19 cellular contexts compared by ENCODE assay signal in genomic region chr1:27355683-27356082, GRCh38. TPM values are rescaled to one million over a fixed set of nuclear protein-coding genes. Genes with fewer than 3 reads are reported as not detected.
A peak's percentile ranks its signal among the peaks of the same experiment; 100 is the strongest.
DNase-seq lines count a peak whose midpoint lies in the region; ATAC-seq and TF ChIP-seq lines count a peak whose summit lies in the region.
"Had no signal": no experiment of that assay in that cellular context is flagged by ENCODE, and none has a peak within 500 bp of the region (broad histone marks: within the 10 kb centered on the region; RNA-seq: fewer than 3 reads in every experiment).

No MANE protein-coding gene starts in this region.

- no peak overlapping the region for H3K4me3 ChIP-seq in CD4-positive, CD25-positive, alpha-beta regulatory T cell (ENCODE audit: low read depth, low read length)
- H3K4me3 ChIP-seq: GM23248, lung, MG63, smooth muscle cell had no signal

- H3K36me3 Mint-ChIP-seq in CD4-positive, CD25-positive, alpha-beta regulatory T cell, result peaks cover 6% of the 10 kb centered on the region
- peaks cover 24% of the 10 kb centered on the region for H3K36me3 Mint-ChIP-seq in central memory CD8-positive, alpha-beta T cell (ENCODE audit: insufficient read depth)

- H3K27me3 Mint-ChIP-seq in CD4-positive, CD25-positive, alpha-beta regulatory T cell, result peaks cover 4% of the 10 kb centered on the region
- no peaks in the 10 kb centered on the region for H3K27me3 Mint-ChIP-seq in central memory CD8-positive, alpha-beta T cell

- peaks cover 0 to 57% (median 26%) of the 10 kb centered on the region in 4 donors for H3K4me1 Mint-ChIP-seq in CD4-positive, CD25-positive, alpha-beta regulatory T cell
- peaks cover 43% of the 10 kb centered on the region for H3K4me1 Mint-ChIP-seq in central memory CD8-positive, alpha-beta T cell

- H3K4me3 Mint-ChIP-seq in CD4-positive, CD25-positive, alpha-beta regulatory T cell, result peak overlapping the region; percentile 52 to 79 (median 77)
- peak overlapping the region; percentile 75 for H3K4me3 Mint-ChIP-seq in central memory CD8-positive, alpha-beta T cell
- H3K4me3 Mint-ChIP-seq: type B pancreatic cell had no signal

- no peaks in the 10 kb centered on the region for H3K9me3 ChIP-seq in CD4-positive, CD25-positive, alpha-beta regulatory T cell (ENCODE audit: control insufficient read depth in 2 of 2, low read length in 2 of 2)
- H3K9me3 ChIP-seq: esophagus squamous epithelium, MG63 had no signal

- no peak for ATAC-seq in CD4-positive, CD25-positive, alpha-beta regulatory T cell (ENCODE audit: low read depth in 2 of 2)
- no peak for ATAC-seq in central memory CD8-positive, alpha-beta T cell (replicated peaks; ENCODE audit: extremely low read depth, poor library complexity, severe bottlenecking)
- ATAC-seq in GM18858 (IDR thresholded peaks at IDR 0.05; ENCODE audit: unreplicated experiment), result no peak
- ATAC-seq in HG02938 (IDR thresholded peaks at IDR 0.05; ENCODE audit: unreplicated experiment), result no peak

- H3K27ac ChIP-seq in CD4-positive, CD25-positive, alpha-beta regulatory T cell (ENCODE audit: insufficient read depth, low read length, poor library complexity, severe bottlenecking), result peak overlapping the region; percentile 65
- peak overlapping the region; percentile 98 for H3K27ac ChIP-seq in RWPE1
- H3K27ac ChIP-seq: GM23248 had no signal

- no peak for DNase-seq in CD4-positive, CD25-positive, alpha-beta regulatory T cell
- DNase-seq in RWPE1 (ENCODE audit: low spot score), result no peak
- DNase-seq in central memory CD8-positive, alpha-beta T cell (ENCODE audit: low spot score in 2 of 2), result no peak
- no peak for DNase-seq in NCI-H128 (lab: John Stamatoyannopoulos, UW; ENCODE audit: unreplicated experiment)
- DNase-seq: activated CD4-positive, alpha-beta T cell treated with anti-CD3 and anti-CD28 coated beads, Interleukin-2, amount 50 U/mL, for 1 hour; DMS79 treated with DMSO at 0.1 percent for 48 hours; effector memory CD4-positive, alpha-beta T cell; esophagus squamous epithelium; GM23248; MG63; NCI-H1436; NCI-H524; occipital lobe; stimulated activated CD4-positive, alpha-beta T cell treated with anti-CD3 and anti-CD28 coated beads, Interleukin-2, amount 100 ng/mL, for 48 hours had no signal

- H3K27ac Mint-ChIP-seq in CD4-positive, CD25-positive, alpha-beta regulatory T cell, result peak overlapping the region in 2 of 3 donors; percentile 11 to 72
- peak overlapping the region; percentile 88 for H3K27ac Mint-ChIP-seq in central memory CD8-positive, alpha-beta T cell (ENCODE audit: low read depth)
- H3K27ac Mint-ChIP-seq: type B pancreatic cell had no signal

- peaks cover 45% of the 10 kb centered on the region for H3K4me1 ChIP-seq in CD4-positive, CD25-positive, alpha-beta regulatory T cell (ENCODE audit: control insufficient read depth, insufficient read depth, low read length, poor library complexity, severe bottlenecking)

- POLR2A ChIA-PET in RWPE1 (lab: Yijun Ruan, JAX; ENCODE audit: low non-redundant PET), result no interaction called here

- CTCF ChIA-PET in RWPE1 (lab: Yijun Ruan, JAX), result interaction anchor here (0.6 to 4.9 kb wide), 2 partner anchors 56 to 161 kb away, joined by 3 to 21 read pairs; no protein-coding TSS in a partner anchor

- TF ChIP-seq CTCF in RWPE1 (conservative IDR thresholded peaks at IDR 0.05; ENCODE audit: low read depth), result no peak

- H3K36me3 ChIP-seq in CD4-positive, CD25-positive, alpha-beta regulatory T cell (ENCODE audit: control insufficient read depth, insufficient read depth, low read length), result no peaks in the 10 kb centered on the region

- H3K9me3 Mint-ChIP-seq in CD4-positive, CD25-positive, alpha-beta regulatory T cell, result no peaks in the 10 kb centered on the region
- no peaks in the 10 kb centered on the region for H3K9me3 Mint-ChIP-seq in central memory CD8-positive, alpha-beta T cell
- H3K9me3 Mint-ChIP-seq: type B pancreatic cell had no signal

- H3K27me3 ChIP-seq in CD4-positive, CD25-positive, alpha-beta regulatory T cell (ENCODE audit: control insufficient read depth, insufficient read depth, low read length), result no peaks in the 10 kb centered on the region
- H3K27me3 ChIP-seq: esophagus squamous epithelium, MG63 had no signal

RNA-seq across cellular contexts. Expression of gene MAP3K6, which starts 11.1 kb away (rescaled TPM):
- total RNA-seq in CD4-positive, CD25-positive, alpha-beta regulatory T cell, result 4.5 TPM
- 1 to 10 TPM; 3.8 to 8.3 (median 6.2) TPM for polyA plus RNA-seq in CD4-positive, CD25-positive, alpha-beta regulatory T cell

RNA-seq across cellular contexts. Expression of gene SYTL1, which starts 13.9 kb away (rescaled TPM):
- 191 TPM for total RNA-seq in CD4-positive, CD25-positive, alpha-beta regulatory T cell
- 100 to 1,000 TPM in 3 of 4 donors, 10 to 100 TPM in 1; 91.0 to 138 (median 120) TPM for polyA plus RNA-seq in CD4-positive, CD25-positive, alpha-beta regulatory T cell
- total RNA-seq: GM23248, occipital lobe had no signal
- polyA plus RNA-seq: GM23248 had no signal

RNA-seq across cellular contexts. Expression of gene FCN3, which starts 18.9 kb away (rescaled TPM):
- total RNA-seq in CD4-positive, CD25-positive, alpha-beta regulatory T cell, result not detected
- polyA plus RNA-seq in CD4-positive, CD25-positive, alpha-beta regulatory T cell, result not detected
- total RNA-seq: GM23248, occipital lobe, smooth muscle cell had no signal
- polyA plus RNA-seq: GM23248, smooth muscle cell had no signal

RNA-seq across cellular contexts. Expression of gene CD164L2, which starts 27.4 kb away (rescaled TPM):
- total RNA-seq in CD4-positive, CD25-positive, alpha-beta regulatory T cell, result not detected
- not detected for polyA plus RNA-seq in CD4-positive, CD25-positive, alpha-beta regulatory T cell
- total RNA-seq: GM23248, occipital lobe had no signal
- polyA plus RNA-seq: GM23248 had no signal

RNA-seq across cellular contexts. Expression of gene TMEM222, which starts 33.7 kb away (rescaled TPM):
- 26.3 TPM for total RNA-seq in CD4-positive, CD25-positive, alpha-beta regulatory T cell
- polyA plus RNA-seq in CD4-positive, CD25-positive, alpha-beta regulatory T cell, result 10 to 100 TPM; 59.9 to 71.2 (median 67.4) TPM
